Comparison of ENCODE assay signal across 1 cellular context in the genomic region with DNA sequence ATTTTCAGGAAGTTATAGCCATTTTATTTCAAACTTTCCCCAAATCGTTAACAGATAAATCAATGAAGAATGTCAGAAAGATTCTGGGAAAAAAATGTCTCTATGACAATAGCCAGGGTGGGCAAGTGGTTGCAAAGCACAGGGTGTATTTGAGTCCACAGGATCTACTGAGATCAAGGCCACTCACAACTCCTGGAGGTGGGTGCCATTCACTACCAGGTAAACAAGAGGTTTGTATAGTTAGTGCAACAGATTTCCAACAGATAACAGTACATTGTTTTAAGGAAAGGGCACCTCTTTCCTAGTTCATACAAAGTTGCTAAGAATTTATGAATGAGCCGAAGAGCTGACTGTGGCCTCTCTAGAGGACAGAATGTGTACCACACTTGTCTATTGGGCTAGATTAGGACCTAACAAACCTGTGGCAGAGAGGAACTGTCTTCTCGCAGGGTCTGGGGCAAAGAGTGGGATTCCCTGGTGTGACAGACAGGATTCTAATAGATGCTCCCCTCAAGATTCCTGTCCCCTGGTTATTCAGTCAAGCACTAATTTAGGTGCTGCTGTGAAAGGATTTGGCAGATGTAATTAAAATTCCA.
TF ChIP-seq lines count a peak whose summit lies in the region.

No MANE protein-coding gene starts in this region.

TF ChIP-seq in HepG2, 621 proteins besides CTCF, POLR2A, EP300 and RAD21 (continued from another document):
- peak; percentile 17; the same call in 1 of the 2 replicates for TF ChIP-seq ZNF441 (CRISPR knock-in tag; IDR thresholded peaks at IDR 0.05; ENCODE audit: borderline replicate concordance)
- TF ChIP-seq, protein P1, sequence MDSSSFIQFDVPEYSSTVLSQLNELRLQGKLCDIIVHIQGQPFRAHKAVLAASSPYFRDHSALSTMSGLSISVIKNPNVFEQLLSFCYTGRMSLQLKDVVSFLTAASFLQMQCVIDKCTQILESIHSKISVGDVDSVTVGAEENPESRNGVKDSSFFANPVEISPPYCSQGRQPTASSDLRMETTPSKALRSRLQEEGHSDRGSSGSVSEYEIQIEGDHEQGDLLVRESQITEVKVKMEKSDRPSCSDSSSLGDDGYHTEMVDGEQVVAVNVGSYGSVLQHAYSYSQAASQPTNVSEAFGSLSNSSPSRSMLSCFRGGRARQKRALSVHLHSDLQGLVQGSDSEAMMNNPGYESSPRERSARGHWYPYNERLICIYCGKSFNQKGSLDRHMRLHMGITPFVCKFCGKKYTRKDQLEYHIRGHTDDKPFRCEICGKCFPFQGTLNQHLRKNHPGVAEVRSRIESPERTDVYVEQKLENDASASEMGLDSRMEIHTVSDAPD (CRISPR knock-in tag; IDR thresholded peaks at IDR 0.05): 0 out of 2 replicates have a peak, but pooled peaks have one; percentile 27
- TF ChIP-seq, protein P2, sequence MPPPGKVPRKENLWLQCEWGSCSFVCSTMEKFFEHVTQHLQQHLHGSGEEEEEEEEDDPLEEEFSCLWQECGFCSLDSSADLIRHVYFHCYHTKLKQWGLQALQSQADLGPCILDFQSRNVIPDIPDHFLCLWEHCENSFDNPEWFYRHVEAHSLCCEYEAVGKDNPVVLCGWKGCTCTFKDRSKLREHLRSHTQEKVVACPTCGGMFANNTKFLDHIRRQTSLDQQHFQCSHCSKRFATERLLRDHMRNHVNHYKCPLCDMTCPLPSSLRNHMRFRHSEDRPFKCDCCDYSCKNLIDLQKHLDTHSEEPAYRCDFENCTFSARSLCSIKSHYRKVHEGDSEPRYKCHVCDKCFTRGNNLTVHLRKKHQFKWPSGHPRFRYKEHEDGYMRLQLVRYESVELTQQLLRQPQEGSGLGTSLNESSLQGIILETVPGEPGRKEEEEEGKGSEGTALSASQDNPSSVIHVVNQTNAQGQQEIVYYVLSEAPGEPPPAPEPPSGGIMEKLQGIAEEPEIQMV (CRISPR knock-in tag; IDR thresholded peaks at IDR 0.05; ENCODE audit: low read depth): no peak
- peak; percentile 84; the same call in 1 of the 2 replicates for TF ChIP-seq SOX13 (IDR thresholded peaks at IDR 0.05)
- TF ChIP-seq SOX13 (CRISPR knock-in tag; conservative IDR thresholded peaks at IDR 0.05 in 1 of 2, IDR thresholded peaks at IDR 0.05 in 1 of 2): peak in 1 of 2 experiments; percentile 99; a peak in 2 of 4 replicates
- peak; percentile 98 for TF ChIP-seq SOX5 (CRISPR knock-in tag; IDR thresholded peaks at IDR 0.05; ENCODE audit: borderline replicate concordance)
- peak; percentile 56; the same call in 1 of the 2 replicates for TF ChIP-seq ERF (CRISPR knock-in tag; IDR thresholded peaks at IDR 0.05)
- TF ChIP-seq, protein P3, sequence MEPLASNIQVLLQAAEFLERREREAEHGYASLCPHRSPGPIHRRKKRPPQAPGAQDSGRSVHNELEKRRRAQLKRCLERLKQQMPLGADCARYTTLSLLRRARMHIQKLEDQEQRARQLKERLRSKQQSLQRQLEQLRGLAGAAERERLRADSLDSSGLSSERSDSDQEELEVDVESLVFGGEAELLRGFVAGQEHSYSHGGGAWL (CRISPR knock-in tag; IDR thresholded peaks at IDR 0.05): peak; percentile 39; the same call in 1 of the 2 replicates
- TF ChIP-seq, protein P4, sequence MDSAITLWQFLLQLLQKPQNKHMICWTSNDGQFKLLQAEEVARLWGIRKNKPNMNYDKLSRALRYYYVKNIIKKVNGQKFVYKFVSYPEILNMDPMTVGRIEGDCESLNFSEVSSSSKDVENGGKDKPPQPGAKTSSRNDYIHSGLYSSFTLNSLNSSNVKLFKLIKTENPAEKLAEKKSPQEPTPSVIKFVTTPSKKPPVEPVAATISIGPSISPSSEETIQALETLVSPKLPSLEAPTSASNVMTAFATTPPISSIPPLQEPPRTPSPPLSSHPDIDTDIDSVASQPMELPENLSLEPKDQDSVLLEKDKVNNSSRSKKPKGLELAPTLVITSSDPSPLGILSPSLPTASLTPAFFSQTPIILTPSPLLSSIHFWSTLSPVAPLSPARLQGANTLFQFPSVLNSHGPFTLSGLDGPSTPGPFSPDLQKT (CRISPR knock-in tag; IDR thresholded peaks at IDR 0.05; ENCODE audit: borderline replicate concordance): no peak
- TF ChIP-seq, protein P5, sequence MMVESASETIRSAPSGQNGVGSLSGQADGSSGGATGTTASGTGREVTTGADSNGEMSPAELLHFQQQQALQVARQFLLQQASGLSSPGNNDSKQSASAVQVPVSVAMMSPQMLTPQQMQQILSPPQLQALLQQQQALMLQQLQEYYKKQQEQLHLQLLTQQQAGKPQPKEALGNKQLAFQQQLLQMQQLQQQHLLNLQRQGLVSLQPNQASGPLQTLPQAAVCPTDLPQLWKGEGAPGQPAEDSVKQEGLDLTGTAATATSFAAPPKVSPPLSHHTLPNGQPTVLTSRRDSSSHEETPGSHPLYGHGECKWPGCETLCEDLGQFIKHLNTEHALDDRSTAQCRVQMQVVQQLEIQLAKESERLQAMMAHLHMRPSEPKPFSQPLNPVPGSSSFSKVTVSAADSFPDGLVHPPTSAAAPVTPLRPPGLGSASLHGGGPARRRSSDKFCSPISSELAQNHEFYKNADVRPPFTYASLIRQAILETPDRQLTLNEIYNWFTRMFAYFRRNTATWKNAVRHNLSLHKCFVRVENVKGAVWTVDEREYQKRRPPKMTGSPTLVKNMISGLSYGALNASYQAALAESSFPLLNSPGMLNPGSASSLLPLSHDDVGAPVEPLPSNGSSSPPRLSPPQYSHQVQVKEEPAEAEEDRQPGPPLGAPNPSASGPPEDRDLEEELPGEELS (CRISPR knock-in tag; IDR thresholded peaks at IDR 0.05): peak; percentile 80
- TF ChIP-seq RCOR2 (CRISPR knock-in tag; IDR thresholded peaks at IDR 0.05): 0 out of 2 replicates have a peak, but pooled peaks have one; percentile 39
- TF ChIP-seq CREM (IDR thresholded peaks at IDR 0.05): peak; percentile 10; the same call in 1 of the 2 replicates
- no peak for TF ChIP-seq CREM (CRISPR knock-in tag; IDR thresholded peaks at IDR 0.05)
- peak; percentile 25 for TF ChIP-seq ASH2L (IDR thresholded peaks at IDR 0.05; ENCODE audit: insufficient read length, low read depth, low read length)
- TF ChIP-seq ZNF614 (CRISPR knock-in tag; IDR thresholded peaks at IDR 0.05; ENCODE audit: borderline replicate concordance): 0 out of 2 replicates have a peak, but pooled peaks have one; percentile 36
- 0 out of 4 replicates have a peak, but pooled peaks of 1 of the 2 experiments have one; percentile 25 for TF ChIP-seq KLF16 (CRISPR knock-in tag; IDR thresholded peaks at IDR 0.05)
- TF ChIP-seq, protein P6, sequence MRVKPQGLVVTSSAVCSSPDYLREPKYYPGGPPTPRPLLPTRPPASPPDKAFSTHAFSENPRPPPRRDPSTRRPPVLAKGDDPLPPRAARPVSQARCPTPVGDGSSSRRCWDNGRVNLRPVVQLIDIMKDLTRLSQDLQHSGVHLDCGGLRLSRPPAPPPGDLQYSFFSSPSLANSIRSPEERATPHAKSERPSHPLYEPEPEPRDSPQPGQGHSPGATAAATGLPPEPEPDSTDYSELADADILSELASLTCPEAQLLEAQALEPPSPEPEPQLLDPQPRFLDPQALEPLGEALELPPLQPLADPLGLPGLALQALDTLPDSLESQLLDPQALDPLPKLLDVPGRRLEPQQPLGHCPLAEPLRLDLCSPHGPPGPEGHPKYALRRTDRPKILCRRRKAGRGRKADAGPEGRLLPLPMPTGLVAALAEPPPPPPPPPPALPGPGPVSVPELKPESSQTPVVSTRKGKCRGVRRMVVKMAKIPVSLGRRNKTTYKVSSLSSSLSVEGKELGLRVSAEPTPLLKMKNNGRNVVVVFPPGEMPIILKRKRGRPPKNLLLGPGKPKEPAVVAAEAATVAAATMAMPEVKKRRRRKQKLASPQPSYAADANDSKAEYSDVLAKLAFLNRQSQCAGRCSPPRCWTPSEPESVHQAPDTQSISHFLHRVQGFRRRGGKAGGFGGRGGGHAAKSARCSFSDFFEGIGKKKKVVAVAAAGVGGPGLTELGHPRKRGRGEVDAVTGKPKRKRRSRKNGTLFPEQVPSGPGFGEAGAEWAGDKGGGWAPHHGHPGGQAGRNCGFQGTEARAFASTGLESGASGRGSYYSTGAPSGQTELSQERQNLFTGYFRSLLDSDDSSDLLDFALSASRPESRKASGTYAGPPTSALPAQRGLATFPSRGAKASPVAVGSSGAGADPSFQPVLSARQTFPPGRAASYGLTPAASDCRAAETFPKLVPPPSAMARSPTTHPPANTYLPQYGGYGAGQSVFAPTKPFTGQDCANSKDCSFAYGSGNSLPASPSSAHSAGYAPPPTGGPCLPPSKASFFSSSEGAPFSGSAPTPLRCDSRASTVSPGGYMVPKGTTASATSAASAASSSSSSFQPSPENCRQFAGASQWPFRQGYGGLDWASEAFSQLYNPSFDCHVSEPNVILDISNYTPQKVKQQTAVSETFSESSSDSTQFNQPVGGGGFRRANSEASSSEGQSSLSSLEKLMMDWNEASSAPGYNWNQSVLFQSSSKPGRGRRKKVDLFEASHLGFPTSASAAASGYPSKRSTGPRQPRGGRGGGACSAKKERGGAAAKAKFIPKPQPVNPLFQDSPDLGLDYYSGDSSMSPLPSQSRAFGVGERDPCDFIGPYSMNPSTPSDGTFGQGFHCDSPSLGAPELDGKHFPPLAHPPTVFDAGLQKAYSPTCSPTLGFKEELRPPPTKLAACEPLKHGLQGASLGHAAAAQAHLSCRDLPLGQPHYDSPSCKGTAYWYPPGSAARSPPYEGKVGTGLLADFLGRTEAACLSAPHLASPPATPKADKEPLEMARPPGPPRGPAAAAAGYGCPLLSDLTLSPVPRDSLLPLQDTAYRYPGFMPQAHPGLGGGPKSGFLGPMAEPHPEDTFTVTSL (CRISPR knock-in tag; IDR thresholded peaks at IDR 0.05; ENCODE audit: borderline replicate concordance): peak; percentile 30; the same call in 1 of the 2 replicates
- peak; percentile 45; the same call in 1 of the 2 replicates for TF ChIP-seq FOSL2 (CRISPR knock-in tag; IDR thresholded peaks at IDR 0.05)
- TF ChIP-seq CBX2 (IDR thresholded peaks at IDR 0.05; ENCODE audit: low read depth, low read length): no peak
- no peak for TF ChIP-seq CBX2 (CRISPR knock-in tag; IDR thresholded peaks at IDR 0.05; ENCODE audit: low read depth)
- 0 out of 2 replicates have a peak, but pooled peaks have one; percentile 29 for TF ChIP-seq GATAD1 (CRISPR knock-in tag; IDR thresholded peaks at IDR 0.05)
- peak; percentile 76; the same call in 1 of the 2 replicates for TF ChIP-seq FOXK1 (CRISPR knock-in tag; IDR thresholded peaks at IDR 0.05; ENCODE audit: borderline replicate concordance, low read depth)
- 0 out of 2 replicates have a peak, but pooled peaks have one; percentile 47 for TF ChIP-seq KLF6 (CRISPR knock-in tag; IDR thresholded peaks at IDR 0.05)
- peak; percentile 54; the same call in 1 of the 2 replicates for TF ChIP-seq ETV5 (CRISPR knock-in tag; IDR thresholded peaks at IDR 0.05; ENCODE audit: borderline replicate concordance)
- TF ChIP-seq, protein P7, sequence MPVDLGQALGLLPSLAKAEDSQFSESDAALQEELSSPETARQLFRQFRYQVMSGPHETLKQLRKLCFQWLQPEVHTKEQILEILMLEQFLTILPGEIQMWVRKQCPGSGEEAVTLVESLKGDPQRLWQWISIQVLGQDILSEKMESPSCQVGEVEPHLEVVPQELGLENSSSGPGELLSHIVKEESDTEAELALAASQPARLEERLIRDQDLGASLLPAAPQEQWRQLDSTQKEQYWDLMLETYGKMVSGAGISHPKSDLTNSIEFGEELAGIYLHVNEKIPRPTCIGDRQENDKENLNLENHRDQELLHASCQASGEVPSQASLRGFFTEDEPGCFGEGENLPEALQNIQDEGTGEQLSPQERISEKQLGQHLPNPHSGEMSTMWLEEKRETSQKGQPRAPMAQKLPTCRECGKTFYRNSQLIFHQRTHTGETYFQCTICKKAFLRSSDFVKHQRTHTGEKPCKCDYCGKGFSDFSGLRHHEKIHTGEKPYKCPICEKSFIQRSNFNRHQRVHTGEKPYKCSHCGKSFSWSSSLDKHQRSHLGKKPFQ (CRISPR knock-in tag; IDR thresholded peaks at IDR 0.05; ENCODE audit: insufficient replicate concordance): no peak
- 0 out of 2 replicates have a peak, but pooled peaks have one; percentile 52 for TF ChIP-seq ZMYM2 (CRISPR knock-in tag; IDR thresholded peaks at IDR 0.05)
- TF ChIP-seq, protein P8, sequence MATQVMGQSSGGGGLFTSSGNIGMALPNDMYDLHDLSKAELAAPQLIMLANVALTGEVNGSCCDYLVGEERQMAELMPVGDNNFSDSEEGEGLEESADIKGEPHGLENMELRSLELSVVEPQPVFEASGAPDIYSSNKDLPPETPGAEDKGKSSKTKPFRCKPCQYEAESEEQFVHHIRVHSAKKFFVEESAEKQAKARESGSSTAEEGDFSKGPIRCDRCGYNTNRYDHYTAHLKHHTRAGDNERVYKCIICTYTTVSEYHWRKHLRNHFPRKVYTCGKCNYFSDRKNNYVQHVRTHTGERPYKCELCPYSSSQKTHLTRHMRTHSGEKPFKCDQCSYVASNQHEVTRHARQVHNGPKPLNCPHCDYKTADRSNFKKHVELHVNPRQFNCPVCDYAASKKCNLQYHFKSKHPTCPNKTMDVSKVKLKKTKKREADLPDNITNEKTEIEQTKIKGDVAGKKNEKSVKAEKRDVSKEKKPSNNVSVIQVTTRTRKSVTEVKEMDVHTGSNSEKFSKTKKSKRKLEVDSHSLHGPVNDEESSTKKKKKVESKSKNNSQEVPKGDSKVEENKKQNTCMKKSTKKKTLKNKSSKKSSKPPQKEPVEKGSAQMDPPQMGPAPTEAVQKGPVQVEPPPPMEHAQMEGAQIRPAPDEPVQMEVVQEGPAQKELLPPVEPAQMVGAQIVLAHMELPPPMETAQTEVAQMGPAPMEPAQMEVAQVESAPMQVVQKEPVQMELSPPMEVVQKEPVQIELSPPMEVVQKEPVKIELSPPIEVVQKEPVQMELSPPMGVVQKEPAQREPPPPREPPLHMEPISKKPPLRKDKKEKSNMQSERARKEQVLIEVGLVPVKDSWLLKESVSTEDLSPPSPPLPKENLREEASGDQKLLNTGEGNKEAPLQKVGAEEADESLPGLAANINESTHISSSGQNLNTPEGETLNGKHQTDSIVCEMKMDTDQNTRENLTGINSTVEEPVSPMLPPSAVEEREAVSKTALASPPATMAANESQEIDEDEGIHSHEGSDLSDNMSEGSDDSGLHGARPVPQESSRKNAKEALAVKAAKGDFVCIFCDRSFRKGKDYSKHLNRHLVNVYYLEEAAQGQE (IDR thresholded peaks at IDR 0.05; ENCODE audit: borderline replicate concordance in 1 of 2, low read depth in 1 of 2, low read length in 2 of 2): 0 out of 4 replicates have a peak, but pooled peaks of 1 of the 2 experiments have one; percentile 9
- TF ChIP-seq FOXA1 (IDR thresholded peaks at IDR 0.05): no peak
- peak; percentile 85 for TF ChIP-seq FOXA1 (CRISPR knock-in tag; IDR thresholded peaks at IDR 0.05)
- TF ChIP-seq LCORL (IDR thresholded peaks at IDR 0.05): no peak
- no peak for TF ChIP-seq LCORL (CRISPR knock-in tag; IDR thresholded peaks at IDR 0.05)
- TF ChIP-seq ZNF331 (CRISPR knock-in tag; IDR thresholded peaks at IDR 0.05): peak; percentile 45; the same call in 1 of the 2 replicates
- no peak for TF ChIP-seq KDM2A (CRISPR knock-in tag; IDR thresholded peaks at IDR 0.05; ENCODE audit: borderline replicate concordance, low read depth)
- TF ChIP-seq HNF4G (IDR thresholded peaks at IDR 0.05; ENCODE audit: borderline replicate concordance, low read depth, low read length): 0 out of 2 replicates have a peak, but pooled peaks have one; percentile 40
- TF ChIP-seq HNF4G (CRISPR knock-in tag; IDR thresholded peaks at IDR 0.05; ENCODE audit: borderline replicate concordance, low read depth): no peak
